15 cellular contexts compared by ENCODE assay signal in the genomic region with DNA sequence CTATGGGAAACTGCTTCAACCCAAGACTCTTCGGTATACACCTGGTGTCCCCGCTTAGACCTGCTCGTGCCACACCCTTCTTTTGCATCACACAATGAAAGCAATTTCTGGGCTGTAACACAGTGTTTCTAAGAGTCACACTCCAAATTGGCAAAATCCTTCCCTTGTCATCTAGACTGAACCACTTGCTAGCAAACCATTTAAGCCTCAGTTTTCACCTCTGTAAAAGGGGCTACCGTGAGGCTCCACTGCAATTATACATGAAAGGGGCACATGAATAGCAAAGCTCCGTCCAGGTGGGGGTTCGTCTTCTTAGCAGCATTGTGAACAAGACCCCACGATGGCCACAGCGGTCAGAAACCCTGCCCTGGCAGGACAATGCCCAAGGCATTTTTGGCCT.
"Had no signal": no experiment of that assay in that cellular context is flagged by ENCODE, and none has a peak within 500 bp of the region (broad histone marks: within the 10 kb centered on the region; RNA-seq: fewer than 3 reads in every experiment).

No MANE protein-coding gene starts in this region.

- H3K36me3 Mint-ChIP-seq: activated naive CD4-positive, alpha-beta T cell treated with anti-CD3 and anti-CD28 coated beads, Interleukin-2, amount 50 U/mL, for 24 hours; natural killer cell had no signal

- ATAC-seq: activated T-cell treated with anti-CD3 and anti-CD28 coated beads, Interleukin-2, amount 50 U/mL, for 72 hours; natural killer cell; sciatic nerve had no signal

- H3K27ac Mint-ChIP-seq: activated naive CD4-positive, alpha-beta T cell treated with anti-CD3 and anti-CD28 coated beads, Interleukin-2, amount 50 U/mL, for 24 hours; activated T-cell treated with anti-CD3 and anti-CD28 coated beads, Interleukin-2, amount 50 U/mL, for 72 hours; natural killer cell had no signal

- DNase-seq: activated CD4-positive, alpha-beta T cell treated with anti-CD3 and anti-CD28 coated beads, Interleukin-2, amount 50 U/mL, for 1 hour; activated CD4-positive, CD25-positive, alpha-beta regulatory T cell treated with anti-CD3 and anti-CD28 coated beads, Interleukin-2, amount 50 U/mL, for 72 hours; activated CD8-positive, alpha-beta memory T cell treated with anti-CD3 and anti-CD28 coated beads for 24 hours; activated effector memory CD4-positive, alpha-beta T cell treated with anti-CD3 and anti-CD28 coated beads, Interleukin-2, amount 50 U/mL, for 16 hours; activated T-cell treated with anti-CD3 and anti-CD28 coated beads, Interleukin-2, amount 50 U/mL, for 72 hours; adrenal gland; effector CD4-positive, alpha-beta T cell; natural killer cell; stimulated activated CD4-positive, alpha-beta T cell treated with anti-CD3 and anti-CD28 coated beads, Interleukin-4, amount 100 ng/mL, for 4 hours; stimulated activated naive CD4-positive, alpha-beta T cell; T1000; thyroid gland; uterus had no signal

- H3K9me3 Mint-ChIP-seq: activated naive CD4-positive, alpha-beta T cell treated with anti-CD3 and anti-CD28 coated beads, Interleukin-2, amount 50 U/mL, for 24 hours; activated T-cell treated with anti-CD3 and anti-CD28 coated beads, Interleukin-2, amount 50 U/mL, for 72 hours; natural killer cell had no signal

- H3K4me1 Mint-ChIP-seq: activated naive CD4-positive, alpha-beta T cell treated with anti-CD3 and anti-CD28 coated beads, Interleukin-2, amount 50 U/mL, for 24 hours; natural killer cell had no signal

- H3K4me3 Mint-ChIP-seq: activated naive CD4-positive, alpha-beta T cell treated with anti-CD3 and anti-CD28 coated beads, Interleukin-2, amount 50 U/mL, for 24 hours; activated T-cell treated with anti-CD3 and anti-CD28 coated beads, Interleukin-2, amount 50 U/mL, for 72 hours; natural killer cell had no signal
